In genomic region chr19:289651-290538, GRCh38 we compare ENCODE assay signal across 8 cellular contexts. TPM values are rescaled to one million over a fixed set of nuclear protein-coding genes. Genes with fewer than 3 reads are reported as not detected.
DNase-seq lines count a peak whose midpoint lies in the region; ATAC-seq and TF ChIP-seq lines count a peak whose summit lies in the region.

No MANE protein-coding gene starts in this region.

- H3K4me1 ChIP-seq in esophagus muscularis mucosa, result peaks cover 14 to 38% (median 32%) of the 10 kb centered on the region in 4 donors

- H3K36me3 ChIP-seq in MG63 (no peaks in the 10 kb centered on the region), esophagus muscularis mucosa (no peaks in the 10 kb centered on the region)

- no peaks in the 10 kb centered on the region for H3K27me3 ChIP-seq in MG63
- H3K27me3 ChIP-seq in esophagus muscularis mucosa, result peaks cover 0 to 51% (median 38%) of the 10 kb centered on the region in 4 donors

- TF ChIP-seq EP300 in esophagus muscularis mucosa (IDR thresholded peaks at IDR 0.05), result no peak

- ATAC-seq in HG02852 (IDR thresholded peaks at IDR 0.05; ENCODE audit: unreplicated experiment), result no peak

- H3K4me1 Mint-ChIP-seq in activated CD4-positive, alpha-beta memory T cell treated with anti-CD3 and anti-CD28 coated beads for 36 hours (ENCODE audit: low read depth), result peaks cover 14% of the 10 kb centered on the region
- H3K4me1 Mint-ChIP-seq in osteocyte (ENCODE audit: unreplicated experiment), result peaks cover 15% of the 10 kb centered on the region

- 64% methylated on average over 26 of the region's 29 CpGs for WGBS in esophagus muscularis mucosa

- no peak overlapping the region for H3K27ac Mint-ChIP-seq in activated CD4-positive, alpha-beta memory T cell treated with anti-CD3 and anti-CD28 coated beads for 36 hours
- no peak overlapping the region for H3K27ac Mint-ChIP-seq in osteocyte (ENCODE audit: unreplicated experiment)

- H3K27ac ChIP-seq in esophagus muscularis mucosa (replicated peaks in 1 of 4), result peak overlapping the region; percentile 35 to 76 (median 62)

- no peaks in the 10 kb centered on the region for H3K9me3 Mint-ChIP-seq in activated CD4-positive, alpha-beta memory T cell treated with anti-CD3 and anti-CD28 coated beads for 36 hours
- H3K9me3 Mint-ChIP-seq in osteocyte (ENCODE audit: unreplicated experiment), result no peaks in the 10 kb centered on the region

- intact Hi-C loops in activated CD4-positive, alpha-beta memory T cell treated with anti-CD3 and anti-CD28 coated beads for 36 hours (cut with micrococcal nuclease), result no loop called here
- intact Hi-C loops in esophagus muscularis mucosa (cut with DNase I), result no loop called here

- H3K9me3 ChIP-seq in MG63, result no peaks in the 10 kb centered on the region
- no peaks in the 10 kb centered on the region for H3K9me3 ChIP-seq in esophagus muscularis mucosa

- DNase-seq in CD1c-positive myeloid dendritic cell (ENCODE audit: extremely low spot score) (peak; percentile 42), MG63 (peak; percentile 63), esophagus muscularis mucosa (ENCODE audit: extremely low spot score) (no peak), osteocyte (ENCODE audit: extremely low spot score, unreplicated experiment) (no peak), MV-4-11 (lab: John Stamatoyannopoulos, UW) (no peak), inferior parietal cortex (ENCODE audit: extremely low spot score) (no peak)
- DNase-seq in activated CD4-positive, alpha-beta memory T cell treated with anti-CD3 and anti-CD28 coated beads for 36 hours, result peak; percentile 64

- TF ChIP-seq CTCF in esophagus muscularis mucosa (IDR thresholded peaks at IDR 0.05) (no peak), osteocyte (IDR thresholded peaks at IDR 0.05) (no peak)

- POLR2A ChIA-PET in activated CD4-positive, alpha-beta memory T cell treated with anti-CD3 and anti-CD28 coated beads for 36 hours (lab: Charles Lee), result no interaction called here

- no peaks in the 10 kb centered on the region for H3K36me3 Mint-ChIP-seq in activated CD4-positive, alpha-beta memory T cell treated with anti-CD3 and anti-CD28 coated beads for 36 hours
- H3K36me3 Mint-ChIP-seq in osteocyte (ENCODE audit: unreplicated experiment), result no peaks in the 10 kb centered on the region

- CTCF ChIA-PET in activated CD4-positive, alpha-beta memory T cell treated with anti-CD3 and anti-CD28 coated beads for 36 hours (lab: Charles Lee), result interaction anchor here (0.7 to 1.0 kb wide), 2 partner anchors 53 to 220 kb away, joined by 3 to 4 read pairs; no protein-coding TSS in a partner anchor

- H3K4me3 ChIP-seq in MG63 (peak overlapping the region; percentile 50; the same call in 1 of the 2 replicates), esophagus muscularis mucosa (peak overlapping the region in 3 of 4 donors; percentile 48 to 62 (median 51))

- peaks cover 48% of the 10 kb centered on the region for H3K27me3 Mint-ChIP-seq in activated CD4-positive, alpha-beta memory T cell treated with anti-CD3 and anti-CD28 coated beads for 36 hours
- peaks cover 24% of the 10 kb centered on the region for H3K27me3 Mint-ChIP-seq in osteocyte (ENCODE audit: unreplicated experiment)

- H3K4me3 Mint-ChIP-seq in activated CD4-positive, alpha-beta memory T cell treated with anti-CD3 and anti-CD28 coated beads for 36 hours, result no peak overlapping the region
- peak overlapping the region; percentile 55 for H3K4me3 Mint-ChIP-seq in osteocyte (ENCODE audit: unreplicated experiment)

- TF ChIP-seq POLR2A in esophagus muscularis mucosa (IDR thresholded peaks at IDR 0.05; ENCODE audit: low read depth), result no peak

RNA-seq across cellular contexts. Expression of gene PLPP2, which starts 1.3 kb away (rescaled TPM):
- 8.3 and 22.0 TPM in 2 replicates for total RNA-seq in MG63 (2014; rRNA removed; shearing (Covaris generic); ENCODE audit: low replicate concordance)
- under 1 TPM; 0.51 to 0.67 TPM for total RNA-seq in activated CD4-positive, alpha-beta memory T cell treated with anti-CD3 and anti-CD28 coated beads for 36 hours
- total RNA-seq in esophagus muscularis mucosa (1 to 10 TPM; 2.1 to 9.1 (median 5.0) TPM), osteocyte (1.5 and 1.9 TPM in 2 replicates)

RNA-seq across cellular contexts. Expression of gene MIER2, which starts 54.7 kb away (rescaled TPM):
- total RNA-seq in MG63 (2014; rRNA removed; shearing (Covaris generic); ENCODE audit: low replicate concordance), result 3.5 and 3.6 TPM in 2 replicates
- total RNA-seq in activated CD4-positive, alpha-beta memory T cell treated with anti-CD3 and anti-CD28 coated beads for 36 hours, result 10 to 100 TPM; 22.1 to 23.1 TPM
- total RNA-seq in esophagus muscularis mucosa, result 10 to 100 TPM; 11.6 to 26.4 (median 18.9) TPM
- total RNA-seq in osteocyte, result 31.6 and 35.9 TPM in 2 replicates

Comparison
In these comparisons a context has a peak if more than half of its experiments do, and no peak if none do; other contexts are left out.
1. DNase-seq: peak in CD1c-positive myeloid dendritic cell (single experiment), MG63 (single experiment) and activated CD4-positive, alpha-beta memory T cell treated with anti-CD3 and anti-CD28 coated beads for 36 hours (single experiment); none in esophagus muscularis mucosa (single experiment), osteocyte (single experiment), MV-4-11 (single experiment) and inferior parietal cortex (single experiment).